ENCODE assay signal across 1 cellular context in the genomic region with DNA sequence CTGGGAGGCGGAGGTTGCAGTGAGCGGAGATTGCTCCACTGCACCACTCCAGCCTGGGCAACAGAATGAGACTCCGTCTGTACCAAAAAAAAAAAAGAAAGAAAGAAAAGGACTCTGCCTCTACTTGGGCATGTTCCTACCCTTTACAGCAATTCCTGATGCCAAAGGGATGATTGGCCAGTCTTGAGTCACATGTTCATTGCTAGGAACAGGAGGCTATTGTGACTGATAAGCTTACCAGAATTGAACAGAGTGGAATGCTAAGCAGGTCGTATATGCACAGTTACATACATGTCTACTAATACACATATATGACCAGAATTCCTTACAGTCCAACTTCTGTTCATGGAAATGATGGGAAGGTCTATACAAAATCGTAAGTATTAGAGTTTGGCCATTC.
TF ChIP-seq lines count a peak whose summit lies in the region.

No MANE protein-coding gene starts in this region.

TF ChIP-seq in K562, 482 proteins besides CTCF, POLR2A, EP300 and RAD21:
- TF ChIP-seq HMG20A (CRISPR knock-in tag; conservative IDR thresholded peaks at IDR 0.05) (no peak), ZKSCAN8 (CRISPR knock-in tag; IDR thresholded peaks at IDR 0.05) (no peak), TCF7 (IDR thresholded peaks at IDR 0.05; ENCODE audit: borderline replicate concordance) (no peak), ZNF24 (IDR thresholded peaks at IDR 0.05) (no peak), BDP1 (IDR thresholded peaks at IDR 0.05; ENCODE audit: insufficient read depth, insufficient read length) (no peak)
- TF ChIP-seq, protein P1, sequence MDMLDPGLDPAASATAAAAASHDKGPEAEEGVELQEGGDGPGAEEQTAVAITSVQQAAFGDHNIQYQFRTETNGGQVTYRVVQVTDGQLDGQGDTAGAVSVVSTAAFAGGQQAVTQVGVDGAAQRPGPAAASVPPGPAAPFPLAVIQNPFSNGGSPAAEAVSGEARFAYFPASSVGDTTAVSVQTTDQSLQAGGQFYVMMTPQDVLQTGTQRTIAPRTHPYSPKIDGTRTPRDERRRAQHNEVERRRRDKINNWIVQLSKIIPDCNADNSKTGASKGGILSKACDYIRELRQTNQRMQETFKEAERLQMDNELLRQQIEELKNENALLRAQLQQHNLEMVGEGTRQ (CRISPR knock-in tag; IDR thresholded peaks at IDR 0.05): peak; percentile 33
